ENCODE assay signal across 7 cellular contexts in the genomic region with DNA sequence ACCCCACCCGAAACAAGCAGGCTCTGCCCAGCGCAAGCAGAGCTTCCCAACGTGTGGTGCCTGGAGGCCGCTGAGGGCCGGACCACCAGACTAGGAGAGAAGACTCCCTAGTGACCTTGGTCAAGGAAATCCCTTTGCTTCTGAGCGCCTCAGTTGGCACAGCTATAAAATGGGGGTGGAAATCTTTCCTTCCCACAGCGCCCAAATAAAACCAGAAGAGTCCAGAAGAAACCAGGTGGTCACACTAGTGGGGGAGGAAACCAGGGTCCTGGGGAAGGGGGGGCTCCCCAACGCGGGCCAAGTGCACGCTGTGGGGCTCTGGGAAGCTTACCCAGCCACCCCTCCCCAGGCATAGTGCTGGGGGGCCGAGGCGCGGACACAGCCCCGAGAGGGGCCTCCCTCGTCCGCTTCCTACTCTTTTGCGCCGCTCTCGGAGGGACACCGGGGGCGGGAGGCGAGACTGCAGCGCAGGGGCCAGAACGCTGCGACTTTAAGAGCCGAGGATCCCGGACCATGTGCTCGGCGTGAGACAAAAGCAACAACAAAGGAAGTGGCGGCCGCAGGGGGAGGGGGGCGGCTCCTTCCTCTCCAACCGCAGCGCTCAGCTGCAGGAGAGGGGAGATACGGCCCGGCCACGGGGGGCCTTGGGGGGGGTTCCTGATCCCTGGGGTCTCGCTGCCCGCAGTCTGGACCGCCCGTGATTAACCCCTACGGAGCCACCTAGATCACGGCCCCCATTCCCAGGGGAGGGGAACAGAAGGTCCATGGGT. TPM values are rescaled to one million over a fixed set of nuclear protein-coding genes. Genes with fewer than 3 reads are reported as not detected.
DNase-seq lines count a peak whose midpoint lies in the region; ATAC-seq, FAIRE-seq and TF ChIP-seq lines count a peak whose summit lies in the region.

No MANE protein-coding gene starts in this region.

- H3K27ac Mint-ChIP-seq in natural killer cell, result peak overlapping the region; percentile 99 to 100

- no peaks in the 10 kb centered on the region for H3K36me3 Mint-ChIP-seq in natural killer cell

- no peak for TF ChIP-seq CTCF in fibroblast of pulmonary artery (IDR thresholded peaks at IDR 0.05; ENCODE audit: low read length, missing control alignments)
- no peak for TF ChIP-seq CTCF in natural killer cell (IDR thresholded peaks at IDR 0.05)

- DNase-seq in GM12892 (ENCODE audit: insufficient read length), result peak; percentile 73
- DNase-seq in RCC 7860 (ENCODE audit: low spot score), result peak; percentile 61
- DNase-seq in activated T-helper 9 cell treated with anti-CD3 and anti-CD28 coated beads, Interleukin-2, amount 50 U/mL, for 16 hours (ENCODE audit: low read depth), result peak; percentile 73
- peak; percentile 79 for DNase-seq in fibroblast of pulmonary artery (ENCODE audit: low read depth)
- DNase-seq in natural killer cell, result peak; percentile 83
- peak; percentile 78 for DNase-seq in stimulated activated naive CD4-positive, alpha-beta T cell treated with Interleukin-2 at 50 U/mL for 16 hours (lab: John Stamatoyannopoulos, UW)

- FAIRE-seq in GM12892 (lab: Jason Lieb, UNC) (peak; percentile 78), RCC 7860 (lab: Jason Lieb, UNC) (no peak)

- peak; percentile 33; the same call in 1 of the 2 replicates for TF ChIP-seq POLR2A in GM12892 (IDR thresholded peaks at IDR 0.05; ENCODE audit: low read depth, low read length)

- peaks cover 73 to 77% of the 10 kb centered on the region in 2 donors for H3K4me1 Mint-ChIP-seq in natural killer cell

- ATAC-seq in HG03442 (IDR thresholded peaks at IDR 0.05; ENCODE audit: unreplicated experiment) (peak; percentile 20), natural killer cell (peak; percentile 17 to 34 (median 25))

- intact Hi-C loops in natural killer cell (cut with micrococcal nuclease), result loop anchor here (2.0 kb wide), 2 partner anchors 120 to 148 kb away; a partner anchor contains a TSS

- H3K27me3 Mint-ChIP-seq in natural killer cell (ENCODE audit: low read depth in 2 of 2), result no peaks in the 10 kb centered on the region

- no peaks in the 10 kb centered on the region for H3K9me3 Mint-ChIP-seq in natural killer cell

- H3K4me3 ChIP-seq in fibroblast of pulmonary artery (replicated peaks; ENCODE audit: low read depth, low read length), result peak overlapping the region; percentile 99

- peak overlapping the region; percentile 98 for H3K4me3 Mint-ChIP-seq in natural killer cell

RNA-seq across cellular contexts. Expression of a gene that starts 0.9 kb away (rescaled TPM):
- 13.1 TPM for polyA plus RNA-seq in GM12892 (2012; ENCODE audit: missing spikeins)
- total RNA-seq in natural killer cell, result 100 to 1,000 TPM; 297 to 394 (median 359) TPM

RNA-seq across cellular contexts. Expression of a gene that starts 12.8 kb away (rescaled TPM):
- not detected for polyA plus RNA-seq in GM12892 (2012; ENCODE audit: missing spikeins)
- 1 to 10 TPM in 2 of 3 donors, under 1 TPM in 1; 0.75 to 2.2 (median 1.8) TPM for total RNA-seq in natural killer cell

Comparison
In these comparisons a context has a peak if more than half of its experiments do, and no peak if none do; other contexts are left out.
1. Peak in every context shown above with its lines: DNase-seq, ATAC-seq and H3K4me3 ChIP-seq.